Comparison of ENCODE assay signal across 2 cellular contexts in genomic region chr1:110006516-110006915, GRCh38.
TF ChIP-seq lines count a peak whose summit lies in the region.

No MANE protein-coding gene starts in this region.

TF ChIP-seq in HCT116, 20 proteins besides CTCF, POLR2A, EP300 and RAD21:
- TF ChIP-seq SRF (IDR thresholded peaks at IDR 0.05; ENCODE audit: low read depth) (no peak), CBX3 (IDR thresholded peaks at IDR 0.05; ENCODE audit: low read depth) (no peak), EZH2 (IDR thresholded peaks at IDR 0.05) (no peak), SP1 (IDR thresholded peaks at IDR 0.05; ENCODE audit: low read depth) (no peak), FOSL1 (IDR thresholded peaks at IDR 0.05; ENCODE audit: low read depth) (no peak), YY1 (IDR thresholded peaks at IDR 0.05; ENCODE audit: extremely low read depth, insufficient replicate concordance, low read depth, low read length) (no peak), ATF3 (IDR thresholded peaks at IDR 0.05) (no peak), EZH2phosphoT487 (IDR thresholded peaks at IDR 0.05; ENCODE audit: borderline replicate concordance) (no peak)
- TF ChIP-seq, protein P1, sequence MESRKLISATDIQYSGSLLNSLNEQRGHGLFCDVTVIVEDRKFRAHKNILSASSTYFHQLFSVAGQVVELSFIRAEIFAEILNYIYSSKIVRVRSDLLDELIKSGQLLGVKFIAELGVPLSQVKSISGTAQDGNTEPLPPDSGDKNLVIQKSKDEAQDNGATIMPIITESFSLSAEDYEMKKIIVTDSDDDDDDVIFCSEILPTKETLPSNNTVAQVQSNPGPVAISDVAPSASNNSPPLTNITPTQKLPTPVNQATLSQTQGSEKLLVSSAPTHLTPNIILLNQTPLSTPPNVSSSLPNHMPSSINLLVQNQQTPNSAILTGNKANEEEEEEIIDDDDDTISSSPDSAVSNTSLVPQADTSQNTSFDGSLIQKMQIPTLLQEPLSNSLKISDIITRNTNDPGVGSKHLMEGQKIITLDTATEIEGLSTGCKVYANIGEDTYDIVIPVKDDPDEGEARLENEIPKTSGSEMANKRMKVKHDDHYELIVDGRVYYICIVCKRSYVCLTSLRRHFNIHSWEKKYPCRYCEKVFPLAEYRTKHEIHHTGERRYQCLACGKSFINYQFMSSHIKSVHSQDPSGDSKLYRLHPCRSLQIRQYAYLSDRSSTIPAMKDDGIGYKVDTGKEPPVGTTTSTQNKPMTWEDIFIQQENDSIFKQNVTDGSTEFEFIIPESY (IDR thresholded peaks at IDR 0.05; ENCODE audit: extremely low read depth, insufficient replicate concordance, low read length), result no peak

TF ChIP-seq in WTC11, 78 proteins besides CTCF, POLR2A, EP300 and RAD21:
- TF ChIP-seq CREM (CRISPR knock-in tag; IDR thresholded peaks at IDR 0.05), result no peak
- TF ChIP-seq, protein P2, sequence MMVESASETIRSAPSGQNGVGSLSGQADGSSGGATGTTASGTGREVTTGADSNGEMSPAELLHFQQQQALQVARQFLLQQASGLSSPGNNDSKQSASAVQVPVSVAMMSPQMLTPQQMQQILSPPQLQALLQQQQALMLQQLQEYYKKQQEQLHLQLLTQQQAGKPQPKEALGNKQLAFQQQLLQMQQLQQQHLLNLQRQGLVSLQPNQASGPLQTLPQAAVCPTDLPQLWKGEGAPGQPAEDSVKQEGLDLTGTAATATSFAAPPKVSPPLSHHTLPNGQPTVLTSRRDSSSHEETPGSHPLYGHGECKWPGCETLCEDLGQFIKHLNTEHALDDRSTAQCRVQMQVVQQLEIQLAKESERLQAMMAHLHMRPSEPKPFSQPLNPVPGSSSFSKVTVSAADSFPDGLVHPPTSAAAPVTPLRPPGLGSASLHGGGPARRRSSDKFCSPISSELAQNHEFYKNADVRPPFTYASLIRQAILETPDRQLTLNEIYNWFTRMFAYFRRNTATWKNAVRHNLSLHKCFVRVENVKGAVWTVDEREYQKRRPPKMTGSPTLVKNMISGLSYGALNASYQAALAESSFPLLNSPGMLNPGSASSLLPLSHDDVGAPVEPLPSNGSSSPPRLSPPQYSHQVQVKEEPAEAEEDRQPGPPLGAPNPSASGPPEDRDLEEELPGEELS (CRISPR knock-in tag; IDR thresholded peaks at IDR 0.05), result no peak
- no peak for TF ChIP-seq JUN (CRISPR knock-in tag; IDR thresholded peaks at IDR 0.05)
